Comparison of ENCODE assay signal across 32 cellular contexts in the genomic region with DNA sequence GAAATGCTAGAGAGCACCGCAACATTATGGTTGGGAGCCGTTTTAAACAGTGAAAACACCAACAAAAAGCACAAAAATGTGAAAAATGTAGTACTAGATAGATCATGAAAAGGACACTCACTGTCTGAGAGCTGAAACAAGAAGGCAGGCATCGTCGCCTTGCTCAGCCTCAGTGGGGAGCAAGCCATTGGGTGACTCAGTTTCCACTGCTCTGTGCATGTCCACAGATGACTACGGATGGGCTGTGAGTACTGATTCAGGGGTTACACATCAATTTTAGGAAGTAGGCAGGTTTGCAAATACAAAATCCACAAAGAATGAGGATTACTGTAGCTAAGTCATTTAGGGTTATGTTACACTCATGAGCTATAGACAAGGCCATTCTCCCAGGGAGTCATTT. TPM values are rescaled to one million over a fixed set of nuclear protein-coding genes. Genes with fewer than 3 reads are reported as not detected.
"Had no signal": no experiment of that assay in that cellular context is flagged by ENCODE, and none has a peak within 500 bp of the region (broad histone marks: within the 10 kb centered on the region; RNA-seq: fewer than 3 reads in every experiment).

No MANE protein-coding gene starts in this region.

- DNase-seq: activated CD4-positive, alpha-beta memory T cell treated with anti-CD3 and anti-CD28 coated beads for 36 hours; activated CD4-positive, alpha-beta T cell treated with anti-CD3 and anti-CD28 coated beads for 48 hours; activated CD8-positive, alpha-beta memory T cell treated with anti-CD3 and anti-CD28 coated beads, Interleukin-2, amount 50 U/mL, for 4 hours; activated T-cell treated with anti-CD3 and anti-CD28 coated beads, Interleukin-2, amount 50 U/mL, for 1 hour; anterior cingulate cortex; body of pancreas; cerebellar nuclear complex; colonic mucosa; dorsolateral prefrontal cortex; effector memory CD8-positive, alpha-beta T cell; erythroblast; foreskin fibroblast; head of caudate nucleus; hypothalamus; immature natural killer cell; kidney; left colon; midbrain; naive thymus-derived CD4-positive, alpha-beta T cell; occipital lobe; right cardiac atrium; stimulated activated CD4-positive, alpha-beta T cell treated with anti-CD3 and anti-CD28 coated beads, Interleukin-15, amount 100 ng/mL, for 24 hours; stimulated activated naive CD4-positive, alpha-beta T cell treated with Interleukin-2 at 50 U/mL for 16 hours; T-helper 1 cell; testis; transverse colon had no signal

- FAIRE-seq: kidney had no signal

- H3K4me1 ChIP-seq: body of pancreas, colonic mucosa, testis, transverse colon had no signal

- H3K36me3 Mint-ChIP-seq: activated CD4-positive, alpha-beta memory T cell treated with anti-CD3 and anti-CD28 coated beads for 36 hours; activated naive CD8-positive, alpha-beta T cell; immature natural killer cell; naive thymus-derived CD4-positive, alpha-beta T cell had no signal

- ATAC-seq: body of pancreas; effector memory CD8-positive, alpha-beta T cell; left colon; naive thymus-derived CD4-positive, alpha-beta T cell; right cardiac atrium had no signal

- H3K27ac ChIP-seq: body of pancreas, cardiac muscle cell, colonic mucosa, dorsolateral prefrontal cortex, testis, transverse colon, VCaP had no signal

- H3K4me3 Mint-ChIP-seq: activated CD4-positive, alpha-beta memory T cell treated with anti-CD3 and anti-CD28 coated beads for 36 hours; activated naive CD8-positive, alpha-beta T cell; effector memory CD8-positive, alpha-beta T cell; immature natural killer cell; naive thymus-derived CD4-positive, alpha-beta T cell; T-helper 2 cell treated with Interferon-gamma antibody and Interleukin-4, amounts not matched to agents 5 μg/mL and 100 μg/mL, for 36 hours had no signal

- H3K27ac Mint-ChIP-seq: activated CD4-positive, alpha-beta memory T cell treated with anti-CD3 and anti-CD28 coated beads for 36 hours; activated naive CD8-positive, alpha-beta T cell; effector memory CD8-positive, alpha-beta T cell; immature natural killer cell; naive thymus-derived CD4-positive, alpha-beta T cell; T-helper 2 cell treated with Interferon-gamma antibody and Interleukin-4, amounts not matched to agents 5 μg/mL and 100 μg/mL, for 36 hours had no signal

- H3K4me1 Mint-ChIP-seq: immature natural killer cell had no signal

- H3K4me3 ChIP-seq: body of pancreas, cardiac muscle cell, colonic mucosa, dorsolateral prefrontal cortex, testis, transverse colon had no signal

- H3K9me3 Mint-ChIP-seq: activated CD4-positive, alpha-beta memory T cell treated with anti-CD3 and anti-CD28 coated beads for 36 hours; effector memory CD8-positive, alpha-beta T cell; immature natural killer cell; T-helper 2 cell treated with Interferon-gamma antibody and Interleukin-4, amounts not matched to agents 5 μg/mL and 100 μg/mL, for 36 hours had no signal

- H3K9me3 ChIP-seq: body of pancreas, colonic mucosa, testis, transverse colon had no signal

- H3K27me3 ChIP-seq: body of pancreas, cardiac muscle cell, colonic mucosa, testis, transverse colon had no signal

- H3K36me3 ChIP-seq: cardiac muscle cell, colonic mucosa, transverse colon had no signal

RNA-seq across cellular contexts. Expression of a gene that starts 10.8 kb away (rescaled TPM):
- total RNA-seq: activated CD8-positive, alpha-beta memory T cell treated with anti-CD3 and anti-CD28 coated beads for 36 hours had no signal
- polyA plus RNA-seq: naive thymus-derived CD4-positive, alpha-beta T cell; neural cell had no signal
